In genomic region chr12:780750-781379, GRCh38 we compare ENCODE assay signal across 17 cellular contexts. TPM values are rescaled to one million over a fixed set of nuclear protein-coding genes. Genes with fewer than 3 reads are reported as not detected.
DNase-seq lines count a peak whose midpoint lies in the region; ATAC-seq and TF ChIP-seq lines count a peak whose summit lies in the region.
"Had no signal": no experiment of that assay in that cellular context is flagged by ENCODE, and none has a peak within 500 bp of the region (broad histone marks: within the 10 kb centered on the region; RNA-seq: fewer than 3 reads in every experiment).

No MANE protein-coding gene starts in this region.

- H3K36me3 ChIP-seq in left ventricle myocardium inferior (no peaks in the 10 kb centered on the region), hepatocyte (replicated peaks; ENCODE audit: insufficient read depth, low read depth) (no peaks in the 10 kb centered on the region), thoracic aorta (no peaks in the 10 kb centered on the region), testis (ENCODE audit: low read depth, missing control alignments) (no peaks in the 10 kb centered on the region)
- H3K36me3 ChIP-seq: stomach had no signal

- WGBS in hepatocyte (ENCODE audit: low lambda C conversion rate, missing lambda C conversion rate) = 81% methylated on average over 2 of the region's 2 CpGs
- WGBS in testis, 2 donors = 81 to 91% methylated on average over 2 of the region's 2 CpGs

- H4K20me1 ChIP-seq in hepatocyte (ENCODE audit: insufficient read depth, poor library complexity, severe bottlenecking) = peaks cover 75% of the 10 kb centered on the region

- H2AFZ ChIP-seq in hepatocyte = no peak overlapping the region
- H2AFZ ChIP-seq: PC-9 had no signal

- no peak overlapping the region for H3K4me3 ChIP-seq in left ventricle myocardium inferior
- H3K4me3 ChIP-seq in hepatocyte = no peak overlapping the region
- H3K4me3 ChIP-seq in thoracic aorta = peak overlapping the region; percentile 53
- H3K4me3 ChIP-seq in testis = no peak overlapping the region
- H3K4me3 ChIP-seq: PC-9, stomach had no signal

- peaks cover 96% of the 10 kb centered on the region for H3K79me2 ChIP-seq in hepatocyte

- H3K27ac ChIP-seq in left ventricle myocardium inferior (replicated peaks) (peak overlapping the region; percentile 6), hepatocyte (peak overlapping the region; percentile 9), thoracic aorta (peak overlapping the region in 1 of 2 donors; percentile 53), testis (no peak overlapping the region)
- H3K27ac ChIP-seq: PC-9 had no signal

- no peaks in the 10 kb centered on the region for H3K27me3 ChIP-seq in left ventricle myocardium inferior (ENCODE audit: low read depth)
- H3K27me3 ChIP-seq in hepatocyte = no peaks in the 10 kb centered on the region
- no peaks in the 10 kb centered on the region for H3K27me3 ChIP-seq in thoracic aorta (replicated peaks; ENCODE audit: insufficient read depth)
- H3K27me3 ChIP-seq in testis = no peaks in the 10 kb centered on the region
- H3K27me3 ChIP-seq: stomach had no signal

- H3K9me2 ChIP-seq in hepatocyte (replicated peaks; ENCODE audit: insufficient read depth) = no peaks in the 10 kb centered on the region

- no peak overlapping the region for H3K4me2 ChIP-seq in hepatocyte
- H3K4me2 ChIP-seq: PC-9 had no signal

- TF ChIP-seq POLR2A in testis (IDR thresholded peaks at IDR 0.05) = no peak

- TF ChIP-seq CTCF in left ventricle myocardium inferior (IDR thresholded peaks at IDR 0.05; ENCODE audit: borderline replicate concordance) (no peak), hepatocyte (IDR thresholded peaks at IDR 0.05; ENCODE audit: poor library complexity) (no peak), thoracic aorta (IDR thresholded peaks at IDR 0.05) (no peak), testis (IDR thresholded peaks at IDR 0.05) (no peak)

- no peak for ATAC-seq in left cardiac atrium
- peak; percentile 52 for ATAC-seq in SK-N-SH treated with all-trans-retinoic acid at 6 μM for 48 hours
- no peak for ATAC-seq in thoracic aorta (ENCODE audit: insufficient number of reproducible peaks, low FRiP score, low read depth)
- no peak for ATAC-seq in GM19328 (IDR thresholded peaks at IDR 0.05; ENCODE audit: unreplicated experiment)
- no peak for ATAC-seq in GM21825 (IDR thresholded peaks at IDR 0.05; ENCODE audit: unreplicated experiment)
- ATAC-seq: left ventricle myocardium superior had no signal

- DNase-seq in left ventricle myocardium inferior (no peak), left cardiac atrium (no peak), hepatocyte (ENCODE audit: low spot score) (no peak), thoracic aorta (ENCODE audit: low spot score) (no peak), testis (no peak)
- DNase-seq: activated B cell treated with CpG ODN at 0.5 μM for 24 hours; activated T-cell treated with anti-CD3 and anti-CD28 coated beads, Interleukin-2, amount 50 U/mL, for 4 hours; AML-193; aorta; left ventricle myocardium superior; NCI-H1694; PC-9; small intestine; stomach had no signal

- H3K9me3 ChIP-seq in left ventricle myocardium inferior (replicated peaks) = no peaks in the 10 kb centered on the region
- no peaks in the 10 kb centered on the region for H3K9me3 ChIP-seq in hepatocyte (ENCODE audit: low read depth)
- H3K9me3 ChIP-seq in thoracic aorta = no peaks in the 10 kb centered on the region
- no peaks in the 10 kb centered on the region for H3K9me3 ChIP-seq in testis
- H3K9me3 ChIP-seq: stomach had no signal

- intact Hi-C loops in left ventricle myocardium inferior (cut with micrococcal nuclease) (no loop called here), left cardiac atrium (cut with DNase I) (no loop called here), testis (cut with DNase I; ENCODE audit: low total_unique reads) (no loop called here)

- H3K4me1 ChIP-seq in left ventricle myocardium inferior (peaks cover 90% of the 10 kb centered on the region), hepatocyte (ENCODE audit: insufficient read depth) (peaks cover 21% of the 10 kb centered on the region), thoracic aorta (ENCODE audit: control insufficient read depth in 1 of 2, low read depth in 2 of 2) (peaks cover 44 to 59% of the 10 kb centered on the region in 2 donors), testis (peaks cover 21% of the 10 kb centered on the region)

TF ChIP-seq in SK-N-SH treated with all-trans-retinoic acid at 6 μM for 48 hours, 23 proteins besides CTCF, POLR2A, EP300 and RAD21:
- TF ChIP-seq PPARA (CRISPR knock-in tag; IDR thresholded peaks at IDR 0.05; ENCODE audit: borderline replicate concordance) (no peak), CSRNP3 (CRISPR knock-in tag; IDR thresholded peaks at IDR 0.05) (no peak)

RNA-seq across cellular contexts. Expression of gene WNK1, which starts 28.5 kb away (rescaled TPM):
- total RNA-seq in left ventricle myocardium inferior (289 TPM), left cardiac atrium (100 to 1,000 TPM; 251 to 255 TPM), hepatocyte (62.6 and 63.7 TPM in 2 replicates), thoracic aorta (100 to 1,000 TPM; 191 to 197 TPM), testis (100 to 1,000 TPM; 259 to 276 TPM)
- polyA plus RNA-seq in hepatocyte (51.2 and 58.5 TPM in 2 replicates), testis (ENCODE audit: insufficient read depth, low read depth, low replicate concordance) (152 TPM)

Comparison
In these comparisons a context has a peak if more than half of its experiments do, and no peak if none do; other contexts are left out.
1. H3K27ac ChIP-seq: peak in left ventricle myocardium inferior (single experiment) and hepatocyte (single experiment); none in testis (0 of 2).